In genomic region chr3:14144423-14145075, GRCh38 we compare ENCODE assay signal across 1 cellular context.
TF ChIP-seq lines count a peak whose summit lies in the region.

No MANE protein-coding gene starts in this region.

TF ChIP-seq in K562, 482 proteins besides CTCF, POLR2A, EP300 and RAD21 (continued from another document):
- TF ChIP-seq, protein P1, sequence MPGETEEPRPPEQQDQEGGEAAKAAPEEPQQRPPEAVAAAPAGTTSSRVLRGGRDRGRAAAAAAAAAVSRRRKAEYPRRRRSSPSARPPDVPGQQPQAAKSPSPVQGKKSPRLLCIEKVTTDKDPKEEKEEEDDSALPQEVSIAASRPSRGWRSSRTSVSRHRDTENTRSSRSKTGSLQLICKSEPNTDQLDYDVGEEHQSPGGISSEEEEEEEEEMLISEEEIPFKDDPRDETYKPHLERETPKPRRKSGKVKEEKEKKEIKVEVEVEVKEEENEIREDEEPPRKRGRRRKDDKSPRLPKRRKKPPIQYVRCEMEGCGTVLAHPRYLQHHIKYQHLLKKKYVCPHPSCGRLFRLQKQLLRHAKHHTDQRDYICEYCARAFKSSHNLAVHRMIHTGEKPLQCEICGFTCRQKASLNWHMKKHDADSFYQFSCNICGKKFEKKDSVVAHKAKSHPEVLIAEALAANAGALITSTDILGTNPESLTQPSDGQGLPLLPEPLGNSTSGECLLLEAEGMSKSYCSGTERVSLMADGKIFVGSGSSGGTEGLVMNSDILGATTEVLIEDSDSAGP (CRISPR knock-in tag; IDR thresholded peaks at IDR 0.05) = no peak
- TF ChIP-seq CBFB (CRISPR knock-in tag; IDR thresholded peaks at IDR 0.05) = no peak
TF ChIP-seq in K562: peak in this region for 46.
